Comparison of ENCODE assay signal across 8 cellular contexts in the genomic region with DNA sequence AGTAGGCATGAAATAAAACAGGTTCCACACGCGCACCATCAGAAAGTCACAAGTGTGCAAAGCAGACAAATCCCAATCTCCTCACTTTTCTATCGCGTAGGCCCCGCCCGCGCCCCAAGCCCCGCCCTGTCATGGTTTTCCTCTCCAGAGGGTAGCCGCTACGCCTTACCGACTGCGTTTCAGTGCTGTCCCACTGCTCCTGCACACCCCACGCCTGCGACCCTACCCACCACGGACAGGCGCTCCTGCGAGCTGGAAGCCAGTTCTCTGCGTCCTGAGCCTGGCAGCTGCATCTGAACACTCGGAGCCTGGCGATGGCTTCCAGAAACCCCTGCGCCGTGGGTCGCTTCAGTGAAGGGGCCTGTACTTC. TPM values are rescaled to one million over a fixed set of nuclear protein-coding genes. Genes with fewer than 3 reads are reported as not detected.
DNase-seq lines count a peak whose midpoint lies in the region; ATAC-seq and TF ChIP-seq lines count a peak whose summit lies in the region.

No MANE protein-coding gene starts in this region.

- H3K4me3 ChIP-seq in right cardiac atrium (ENCODE audit: low read length) (peak overlapping the region; percentile 82), sigmoid colon (peak overlapping the region; percentile 82 to 93 (median 86))

- no peak for TF ChIP-seq POLR2A in sigmoid colon (IDR thresholded peaks at IDR 0.05)

- no peak for TF ChIP-seq EP300 in sigmoid colon (IDR thresholded peaks at IDR 0.05)

- peak overlapping the region; percentile 87 for H3K27ac Mint-ChIP-seq in activated naive CD8-positive, alpha-beta T cell treated with anti-CD3 and anti-CD28 coated beads for 36 hours

- H3K4me1 Mint-ChIP-seq in activated naive CD8-positive, alpha-beta T cell treated with anti-CD3 and anti-CD28 coated beads for 36 hours: peaks cover 10% of the 10 kb centered on the region

- peak overlapping the region; percentile 88 for H3K4me3 Mint-ChIP-seq in activated naive CD8-positive, alpha-beta T cell treated with anti-CD3 and anti-CD28 coated beads for 36 hours

- H3K4me1 ChIP-seq in right cardiac atrium (ENCODE audit: control insufficient read depth, insufficient read depth, low read length): peaks cover 7% of the 10 kb centered on the region
- H3K4me1 ChIP-seq in sigmoid colon: peaks cover 0 to 16% (median 4%) of the 10 kb centered on the region in 4 donors

- TF ChIP-seq CTCF in sigmoid colon (IDR thresholded peaks at IDR 0.05): no peak

- H3K27ac ChIP-seq in right cardiac atrium (ENCODE audit: low read length) (peak overlapping the region; percentile 88), sigmoid colon (peak overlapping the region; percentile 85 to 91 (median 86))

- H3K36me3 Mint-ChIP-seq in activated naive CD8-positive, alpha-beta T cell treated with anti-CD3 and anti-CD28 coated beads for 36 hours: peaks cover 83% of the 10 kb centered on the region

- H3K36me3 ChIP-seq in sigmoid colon: peaks cover 7 to 42% (median 23%) of the 10 kb centered on the region in 4 donors

- intact Hi-C loops in right cardiac atrium (cut with DNase I): loop anchor here in 1 of 4 donors (10.0 kb wide), 1 partner anchor 162 kb away; a partner anchor contains a TSS
- intact Hi-C loops in sigmoid colon (cut with DNase I): loop anchor here (1.0 to 5.0 kb wide), 3 partner anchors 28 to 165 kb away; a partner anchor contains a TSS

- ATAC-seq in HG02852 (IDR thresholded peaks at IDR 0.05; ENCODE audit: unreplicated experiment) (peak; percentile 29), right cardiac atrium (peak; percentile 80 to 81)

- H3K27me3 ChIP-seq in right cardiac atrium (ENCODE audit: control insufficient read depth, insufficient read depth) (no peaks in the 10 kb centered on the region), sigmoid colon (no peaks in the 10 kb centered on the region)

- peaks cover 55% of the 10 kb centered on the region for H3K9me3 Mint-ChIP-seq in activated naive CD8-positive, alpha-beta T cell treated with anti-CD3 and anti-CD28 coated beads for 36 hours

- WGBS in right cardiac atrium: under 1% methylated on average over 23 of the region's 23 CpGs
- 1% methylated on average over 23 of the region's 23 CpGs for WGBS in sigmoid colon, 2 donors

- DNase-seq in NCI-H82 (lab: John Stamatoyannopoulos, UW) (peak; percentile 68), NCI-H82 treated with DMSO at 0.1 percent for 48 hours (lab: John Stamatoyannopoulos, UW; ENCODE audit: unreplicated experiment) (no peak), NCI-H748 (lab: John Stamatoyannopoulos, UW; ENCODE audit: unreplicated experiment) (peak; percentile 83), right cardiac atrium (peak; percentile 63 to 88 (median 86)), sigmoid colon (peak; percentile 71), NCI-H1048 (lab: John Stamatoyannopoulos, UW) (no peak)
- DNase-seq in activated naive CD8-positive, alpha-beta T cell treated with anti-CD3 and anti-CD28 coated beads for 36 hours: peak; percentile 39

- H3K27me3 Mint-ChIP-seq in activated naive CD8-positive, alpha-beta T cell treated with anti-CD3 and anti-CD28 coated beads for 36 hours: no peaks in the 10 kb centered on the region

- H3K9me3 ChIP-seq in right cardiac atrium (ENCODE audit: control insufficient read depth, low read length) (peaks cover 6% of the 10 kb centered on the region), sigmoid colon (peaks cover 5 to 60% (median 40%) of the 10 kb centered on the region in 4 donors)

RNA-seq across cellular contexts. Expression of a gene that starts 0.4 kb away (rescaled TPM):
- total RNA-seq in activated naive CD8-positive, alpha-beta T cell treated with anti-CD3 and anti-CD28 coated beads for 36 hours: 1 to 10 TPM; 3.6 to 4.3 TPM
- total RNA-seq in right cardiac atrium (1 to 10 TPM; 3.5 to 5.2 (median 4.8) TPM), sigmoid colon (1 to 10 TPM; 4.8 to 5.8 (median 5.3) TPM)
- polyA plus RNA-seq in right cardiac atrium (2.8 TPM), sigmoid colon (1 to 10 TPM in 1 of 3 donors, under 1 TPM in 2; 0.46 to 2.0 (median 0.60) TPM)

RNA-seq across cellular contexts. Expression of a gene that starts 28.1 kb away (rescaled TPM):
- total RNA-seq in activated naive CD8-positive, alpha-beta T cell treated with anti-CD3 and anti-CD28 coated beads for 36 hours: 1 to 10 TPM; 4.3 to 5.7 TPM
- total RNA-seq in right cardiac atrium (1 to 10 TPM; 5.2 to 6.7 (median 6.0) TPM), sigmoid colon (10 to 100 TPM in 3 of 4 donors, 1 to 10 TPM in 1; 9.6 to 11.2 (median 10.6) TPM)
- polyA plus RNA-seq in right cardiac atrium (3.8 TPM), sigmoid colon (1 to 10 TPM; 1.2 to 1.8 (median 1.6) TPM)

RNA-seq across cellular contexts. Expression of a gene that starts 28.2 kb away (rescaled TPM):
- 1 to 10 TPM; 5.4 TPM for total RNA-seq in activated naive CD8-positive, alpha-beta T cell treated with anti-CD3 and anti-CD28 coated beads for 36 hours
- total RNA-seq in right cardiac atrium (1 to 10 TPM; 5.7 to 7.5 (median 6.4) TPM), sigmoid colon (10 to 100 TPM; 10.4 to 18.0 (median 11.1) TPM)
- polyA plus RNA-seq in right cardiac atrium (5.0 TPM), sigmoid colon (1 to 10 TPM in 2 of 3 donors, under 1 TPM in 1; 0.60 to 3.6 (median 1.6) TPM)

RNA-seq across cellular contexts. Expression of a gene that starts 59.2 kb away (rescaled TPM):
- total RNA-seq in activated naive CD8-positive, alpha-beta T cell treated with anti-CD3 and anti-CD28 coated beads for 36 hours: 1 to 10 TPM; 1.2 to 1.5 TPM
- total RNA-seq in right cardiac atrium: 1 to 10 TPM; 4.5 to 9.3 (median 6.7) TPM
- 2.8 TPM for polyA plus RNA-seq in right cardiac atrium
- 10 to 100 TPM in 1 of 4 donors, 1 to 10 TPM in 3; 8.1 to 11.4 (median 9.3) TPM for total RNA-seq in sigmoid colon
- 1 to 10 TPM in 1 of 3 donors, under 1 TPM in 2; 0.23 to 1.9 (median 0.60) TPM for polyA plus RNA-seq in sigmoid colon

Comparison
In these comparisons a context has a peak if more than half of its experiments do, and no peak if none do; other contexts are left out.
1. DNase-seq: peak in NCI-H82 (single experiment), NCI-H748 (single experiment), activated naive CD8-positive, alpha-beta T cell treated with anti-CD3 and anti-CD28 coated beads for 36 hours (single experiment), right cardiac atrium (3 of 3) and sigmoid colon (single experiment); none in NCI-H82 treated with DMSO at 0.1 percent for 48 hours (single experiment) and NCI-H1048 (single experiment).